Comparison of ENCODE assay signal across 30 cellular contexts in genomic region chrX:114071412-114071811, GRCh38.
DNase-seq lines count a peak whose midpoint lies in the region; ATAC-seq, FAIRE-seq and TF ChIP-seq lines count a peak whose summit lies in the region.
"Had no signal": no experiment of that assay in that cellular context is flagged by ENCODE, and none has a peak within 500 bp of the region (broad histone marks: within the 10 kb centered on the region; RNA-seq: fewer than 3 reads in every experiment).

No MANE protein-coding gene starts in this region.

- H3K36me3 ChIP-seq in SK-N-SH (replicated peaks in 1 of 2; ENCODE audit: control insufficient read depth in 1 of 2, insufficient read depth in 2 of 2, low read length in 1 of 2), result no peaks in the 10 kb centered on the region
- H3K36me3 ChIP-seq in bronchial epithelial cell (ENCODE audit: control insufficient read depth, insufficient read depth, low read length), result no peaks in the 10 kb centered on the region
- no peaks in the 10 kb centered on the region for H3K36me3 ChIP-seq in smooth muscle cell (ENCODE audit: low read depth)
- no peaks in the 10 kb centered on the region for H3K36me3 ChIP-seq in OCI-LY7 (ENCODE audit: insufficient read depth, low read length)
- H3K36me3 ChIP-seq: gastrocnemius medialis, uterus had no signal

- no TSS peak for BruUV-seq in OCI-LY7 (replicated peaks; lab: Mats Ljungman, UMichigan)

- no peak for TF ChIP-seq CTCF in SK-N-SH (IDR thresholded peaks at IDR 0.05)
- no peak for TF ChIP-seq CTCF in bronchial epithelial cell (IDR thresholded peaks at IDR 0.05; ENCODE audit: insufficient read depth, low read length, severe bottlenecking)
- no peak for TF ChIP-seq CTCF in smooth muscle cell (IDR thresholded peaks at IDR 0.05; ENCODE audit: borderline replicate concordance, insufficient read depth, poor library complexity, severe bottlenecking)
- TF ChIP-seq CTCF in OCI-LY7 (conservative IDR thresholded peaks at IDR 0.05; ENCODE audit: low read length), result no peak

- H3K9me3 ChIP-seq in SK-N-SH (no peaks in the 10 kb centered on the region), smooth muscle cell (replicated peaks; ENCODE audit: low read depth) (no peaks in the 10 kb centered on the region), OCI-LY7 (ENCODE audit: low read length) (no peaks in the 10 kb centered on the region)
- H3K9me3 ChIP-seq: body of pancreas, gastrocnemius medialis, mucosa of descending colon, uterus had no signal

- H3K27ac ChIP-seq in SK-N-SH (ENCODE audit: low read depth in 2 of 2, low read length in 1 of 2), result no peak overlapping the region
- no peak overlapping the region for H3K27ac ChIP-seq in smooth muscle cell (ENCODE audit: low read depth)
- no peak overlapping the region for H3K27ac ChIP-seq in OCI-LY7 (ENCODE audit: low read depth, low read length, poor library complexity, severe bottlenecking)
- H3K27ac ChIP-seq: body of pancreas, gastrocnemius medialis, uterus had no signal

- H4K20me1 ChIP-seq in SK-N-SH (ENCODE audit: insufficient read depth) (no peaks in the 10 kb centered on the region), smooth muscle cell (ENCODE audit: low read depth) (no peaks in the 10 kb centered on the region), OCI-LY7 (ENCODE audit: insufficient read depth, low read length) (no peaks in the 10 kb centered on the region)

- no peaks in the 10 kb centered on the region for H3K4me1 ChIP-seq in SK-N-SH (ENCODE audit: control insufficient read depth in 1 of 2, insufficient read depth in 2 of 2, low read depth in 1 of 2, low read length in 1 of 2)
- H3K4me1 ChIP-seq in smooth muscle cell (ENCODE audit: low read depth), result peaks cover 14% of the 10 kb centered on the region
- H3K4me1 ChIP-seq in OCI-LY7 (ENCODE audit: insufficient read depth, low read length, poor library complexity, severe bottlenecking), result no peaks in the 10 kb centered on the region
- H3K4me1 ChIP-seq: body of pancreas, gastrocnemius medialis, uterus had no signal

- H3K9ac ChIP-seq in SK-N-SH (no peak overlapping the region), smooth muscle cell (ENCODE audit: low read depth) (no peak overlapping the region)

- H3K9me2 ChIP-seq in SK-N-SH (no peaks in the 10 kb centered on the region), OCI-LY7 (ENCODE audit: insufficient read depth, low read length) (no peaks in the 10 kb centered on the region)

- TF ChIP-seq RAD21 in SK-N-SH (IDR thresholded peaks at IDR 0.05; ENCODE audit: low read length), result no peak

- FAIRE-seq in bronchial epithelial cell (lab: Jason Lieb, UNC), result no peak
- FAIRE-seq: A204.1 had no signal

- POLR2A ChIA-PET in SK-N-SH (lab: Yijun Ruan, JAX), result interaction anchor here (0.6 kb wide), 1 partner anchor 1255 kb away, joined by 3 read pairs; no protein-coding TSS in a partner anchor
- POLR2A ChIA-PET in OCI-LY7 (lab: Charles Lee), result no interaction called here

- ATAC-seq in SK-N-SH treated with all-trans-retinoic acid at 6 μM for 48 hours, result no peak
- ATAC-seq: body of pancreas; effector memory CD8-positive, alpha-beta T cell; gastrocnemius medialis; left ventricle myocardium superior; mucosa of descending colon; right cardiac atrium had no signal

- TF ChIP-seq EP300 in SK-N-SH (IDR thresholded peaks at IDR 0.05; ENCODE audit: borderline replicate concordance in 1 of 2, low read depth in 1 of 2, low read length in 1 of 2), result no peak

- intact Hi-C loops in OCI-LY7 (cut with micrococcal nuclease; ENCODE audit: unreplicated experiment), result no loop called here

- DNase-seq in SK-N-SH (no peak), SKM-1 (lab: John Stamatoyannopoulos, UW; ENCODE audit: unreplicated experiment) (peak; percentile 3), bronchial epithelial cell (ENCODE audit: low read depth) (peak; percentile 6), smooth muscle cell (lab: John Stamatoyannopoulos, UW; ENCODE audit: unreplicated experiment) (no peak), OCI-LY7 (ENCODE audit: low spot score) (no peak), activated gamma-delta T cell treated with Interleukin-2 at 50 U/mL for 16 hours (no peak)
- no peak for DNase-seq in activated CD4-positive, alpha-beta T cell treated with anti-CD3 and anti-CD28 coated beads for 4 hours
- DNase-seq: activated CD8-positive, alpha-beta memory T cell treated with anti-CD3 and anti-CD28 coated beads for 24 hours; activated gamma-delta T cell; activated T-cell treated with anti-CD3 and anti-CD28 coated beads, Interleukin-2, amount 50 U/mL, for 1 hour; body of pancreas; DMS153; effector memory CD8-positive, alpha-beta T cell; gastrocnemius medialis; hypothalamus; Karpas-422; left ventricle myocardium superior; mucosa of descending colon; NCI-H1092; NCI-H1930; NCI-H345; NK-92 treated with Interleukin-12 subunit alpha and Interleukin-12 subunit beta, amount 100 ng/mL, for 24 hours; right cardiac atrium; stimulated activated CD4-positive, alpha-beta T cell treated with anti-CD3 and anti-CD28 coated beads, Interleukin-4, amount 100 ng/mL, for 4 hours; stimulated activated naive CD4-positive, alpha-beta T cell; SW 1271; T1000; uterus had no signal

- H3F3A ChIP-seq in SK-N-SH (replicated peaks; ENCODE audit: insufficient read depth) (no peaks in the 10 kb centered on the region), smooth muscle cell (ENCODE audit: low read depth) (no peaks in the 10 kb centered on the region)

- H3K4me2 ChIP-seq in SK-N-SH (no peak overlapping the region), smooth muscle cell (no peak overlapping the region), OCI-LY7 (ENCODE audit: low read length) (no peak overlapping the region)

- WGBS in SK-N-SH (ENCODE audit: low lambda C conversion rate), result 48% methylated on average over 5 of the region's 5 CpGs
- WGBS in smooth muscle cell (ENCODE audit: low lambda C conversion rate), result 96% methylated on average over 5 of the region's 5 CpGs

- H3K27me3 ChIP-seq in SK-N-SH (ENCODE audit: insufficient read depth), result no peaks in the 10 kb centered on the region; the same call in 1 of the 2 replicates
- no peaks in the 10 kb centered on the region for H3K27me3 ChIP-seq in bronchial epithelial cell (ENCODE audit: control insufficient read depth, insufficient read depth, low read length)
- H3K27me3 ChIP-seq in smooth muscle cell (ENCODE audit: low read depth), result no peaks in the 10 kb centered on the region
- H3K27me3 ChIP-seq: body of pancreas, gastrocnemius medialis, uterus had no signal

- 0 out of 2 replicates have a peak overlapping the region, but pooled peaks have one; percentile 48 for H2AFZ ChIP-seq in SK-N-SH (ENCODE audit: low read depth)
- peak overlapping the region; percentile 67 for H2AFZ ChIP-seq in smooth muscle cell (ENCODE audit: low read depth)
- H2AFZ ChIP-seq in OCI-LY7 (ENCODE audit: low read length), result no peak overlapping the region

- CTCF ChIA-PET in SK-N-SH (lab: Yijun Ruan, JAX), result no interaction called here
- CTCF ChIA-PET in OCI-LY7 (lab: Charles Lee; ENCODE audit: unreplicated experiment), result no interaction called here

- H3K4me3 ChIP-seq in SK-N-SH (ENCODE audit: low read depth in 2 of 2, low read length in 1 of 2) (no peak overlapping the region), bronchial epithelial cell (ENCODE audit: low read depth, low read length) (no peak overlapping the region), smooth muscle cell (no peak overlapping the region), OCI-LY7 (ENCODE audit: low read depth, low read length, poor library complexity, severe bottlenecking) (no peak overlapping the region)
- H3K4me3 ChIP-seq: body of pancreas, gastrocnemius medialis, mucosa of descending colon, uterus had no signal

- no peaks in the 10 kb centered on the region for H3K79me2 ChIP-seq in SK-N-SH (ENCODE audit: insufficient read depth)
- no peaks in the 10 kb centered on the region for H3K79me2 ChIP-seq in smooth muscle cell (ENCODE audit: low read depth)
- H3K79me2 ChIP-seq in OCI-LY7 (ENCODE audit: insufficient read depth, low read depth, low read length), result no peaks in the 10 kb centered on the region

TF ChIP-seq in SK-N-SH, 30 proteins besides CTCF, POLR2A, EP300 and RAD21 (continues in another document):
- no peak for TF ChIP-seq SIN3A (IDR thresholded peaks at IDR 0.05; ENCODE audit: borderline replicate concordance, low read depth, low read length)
- TF ChIP-seq RCOR1 (IDR thresholded peaks at IDR 0.05; ENCODE audit: low read length), result no peak
- no peak for TF ChIP-seq FOXJ3 (CRISPR knock-in tag; IDR thresholded peaks at IDR 0.05)
- TF ChIP-seq PBX3 (IDR thresholded peaks at IDR 0.05), result no peak

TF ChIP-seq in SK-N-SH treated with all-trans-retinoic acid at 6 μM for 48 hours, 23 proteins besides CTCF, POLR2A, EP300 and RAD21:
- TF ChIP-seq BACH2 (CRISPR knock-in tag; IDR thresholded peaks at IDR 0.05; ENCODE audit: borderline replicate concordance) (no peak), TCF4 (CRISPR knock-in tag; IDR thresholded peaks at IDR 0.05; ENCODE audit: borderline replicate concordance) (no peak), ZNF8 (CRISPR knock-in tag; IDR thresholded peaks at IDR 0.05) (no peak), TSHZ2 (CRISPR knock-in tag; IDR thresholded peaks at IDR 0.05) (no peak), OSR1 (CRISPR knock-in tag; IDR thresholded peaks at IDR 0.05) (no peak), ZC3H10 (CRISPR knock-in tag; IDR thresholded peaks at IDR 0.05) (no peak)

Comparison
In these comparisons a context has a peak if more than half of its experiments do, and no peak if none do; other contexts are left out.
1. DNase-seq: peak in SKM-1 (single experiment) and bronchial epithelial cell (single experiment); none in SK-N-SH (single experiment), smooth muscle cell (single experiment), activated CD4-positive, alpha-beta T cell treated with anti-CD3 and anti-CD28 coated beads for 4 hours (0 of 2), OCI-LY7 (single experiment) and activated gamma-delta T cell treated with Interleukin-2 at 50 U/mL for 16 hours (single experiment).